ENCODE assay signal across 8 cellular contexts in genomic region chr15:80153900-80154299, GRCh38. TPM values are rescaled to one million over a fixed set of nuclear protein-coding genes. Genes with fewer than 3 reads are reported as not detected.
DNase-seq lines count a peak whose midpoint lies in the region; ATAC-seq and TF ChIP-seq lines count a peak whose summit lies in the region.

No MANE protein-coding gene starts in this region.

- H3K4me2 ChIP-seq in PC-9: peak overlapping the region; percentile 87

- ATAC-seq in gastrocnemius medialis (no peak), HG03442 (IDR thresholded peaks at IDR 0.05; ENCODE audit: unreplicated experiment) (no peak)

- H3K27me3 ChIP-seq in PC-9 (ENCODE audit: insufficient read depth, low read depth) (no peaks in the 10 kb centered on the region), gastrocnemius medialis (no peaks in the 10 kb centered on the region)

- no peak for TF ChIP-seq POLR2A in gastrocnemius medialis (IDR thresholded peaks at IDR 0.05)

- TSS peak; percentile 55 for BruUV-seq in PC-9 (replicated peaks; lab: Mats Ljungman, UMichigan)

- POLR2A ChIA-PET in PC-9 (lab: Charles Lee; ENCODE audit: unreplicated experiment): interaction anchor here (0.6 kb wide), 1 partner anchor 26 kb away, joined by 3 read pairs; no protein-coding TSS in a partner anchor

- H3F3A ChIP-seq in PC-9 (ENCODE audit: insufficient read depth, low read depth): peaks cover 12% of the 10 kb centered on the region

- no peaks in the 10 kb centered on the region for H3K9me2 ChIP-seq in PC-9 (ENCODE audit: insufficient read depth)

- intact Hi-C loops in PC-9 (cut with micrococcal nuclease; ENCODE audit: unreplicated experiment): loop anchor here (2.0 kb wide), 3 partner anchors 95 to 257 kb away; partner anchors contain the start of genes MTHFS and ZFAND6
- intact Hi-C loops in gastrocnemius medialis (cut with DNase I; ENCODE audit: low total_unique reads): loop anchor here (2.0 to 5.0 kb wide), 3 partner anchors 21 to 1282 kb away; partner anchors contain the start of genes MORF4L1 and MTHFS

- no peaks in the 10 kb centered on the region for H4K20me1 ChIP-seq in PC-9 (ENCODE audit: insufficient read depth)

- TF ChIP-seq CTCF in PC-9 (conservative IDR thresholded peaks at IDR 0.05) (no peak), epithelial cell of esophagus (IDR thresholded peaks at IDR 0.05; ENCODE audit: insufficient read depth, low read depth, low read length, missing control alignments) (no peak), gastrocnemius medialis (IDR thresholded peaks at IDR 0.05 in 4 of 5, conservative IDR thresholded peaks at IDR 0.05 in 1 of 5) (no peak)

- H3K9me3 ChIP-seq in PC-9 (ENCODE audit: insufficient read depth, low read depth) (no peaks in the 10 kb centered on the region), gastrocnemius medialis (no peaks in the 10 kb centered on the region)

- peaks cover 13% of the 10 kb centered on the region; the same call in 1 of the 2 replicates for H3K36me3 ChIP-seq in PC-9 (ENCODE audit: low read depth)
- H3K36me3 ChIP-seq in gastrocnemius medialis: peaks cover 0 to 11% of the 10 kb centered on the region in 2 donors

- peak overlapping the region; percentile 60 for H3K27ac ChIP-seq in PC-9
- H3K27ac ChIP-seq in gastrocnemius medialis: peak overlapping the region; percentile 86 to 91 (median 90)

- peak overlapping the region; percentile 92 for H2AFZ ChIP-seq in PC-9

- H3K79me2 ChIP-seq in PC-9 (ENCODE audit: low read depth): peaks cover 24% of the 10 kb centered on the region

- H3K4me1 ChIP-seq in PC-9 (replicated peaks; ENCODE audit: insufficient read depth): peaks cover 26% of the 10 kb centered on the region
- H3K4me1 ChIP-seq in gastrocnemius medialis: peaks cover 38 to 45% of the 10 kb centered on the region in 2 donors

- no peak for DNase-seq in PC-9
- no peak for DNase-seq in epithelial cell of esophagus (ENCODE audit: low read depth)
- no peak for DNase-seq in gastrocnemius medialis
- no peak for DNase-seq in stimulated activated CD4-positive, alpha-beta T cell treated with anti-CD3 and anti-CD28 coated beads, Interleukin-4, amount 100 ng/mL, for 24 hours
- DNase-seq in medulla oblongata (ENCODE audit: extremely low spot score): no peak
- DNase-seq in NCI-H1048 (lab: John Stamatoyannopoulos, UW): no peak

- H3K4me3 ChIP-seq in GM08714 (ENCODE audit: low read length) (peak overlapping the region; percentile 80; the same call in 1 of the 2 replicates), PC-9 (peak overlapping the region; percentile 60), epithelial cell of esophagus (ENCODE audit: low read length) (peak overlapping the region; percentile 75), gastrocnemius medialis (peak overlapping the region in 3 of 4 donors; percentile 64 to 91 (median 69))

- CTCF ChIA-PET in PC-9 (lab: Charles Lee): no interaction called here

- in situ Hi-C loops in gastrocnemius medialis (cut with MboI; ENCODE audit: low sequenced_read_pairs in 4 of 4): loop anchor here in 3 of 4 donors (25.0 kb wide), 2 partner anchors 92 to 242 kb away; partner anchors contain the start of gene ZFAND6 (in 1 of the 3)

RNA-seq across cellular contexts. Expression of gene FAH, which starts 1.1 kb away (rescaled TPM):
- 53.9 and 75.5 TPM in 2 replicates for total RNA-seq in PC-9 (2021)
- 10 to 100 TPM in 3 of 4 donors, 1 to 10 TPM in 1; 7.7 to 16.7 (median 12.3) TPM for total RNA-seq in gastrocnemius medialis
